Comparison of ENCODE assay signal across 12 cellular contexts in genomic region chr3:113231827-113232253, GRCh38. TPM values are rescaled to one million over a fixed set of nuclear protein-coding genes. Genes with fewer than 3 reads are reported as not detected.
A peak's percentile ranks its signal among the peaks of the same experiment; 100 is the strongest.
DNase-seq lines count a peak whose midpoint lies in the region; ATAC-seq and TF ChIP-seq lines count a peak whose summit lies in the region.
"Had no signal": no experiment of that assay in that cellular context is flagged by ENCODE, and none has a peak within 500 bp of the region (broad histone marks: within the 10 kb centered on the region; RNA-seq: fewer than 3 reads in every experiment).

No MANE protein-coding gene starts in this region.

- peaks cover 5% of the 10 kb centered on the region for H3K36me3 Mint-ChIP-seq in brain
- H3K36me3 Mint-ChIP-seq in activated CD4-positive, alpha-beta T cell treated with anti-CD3 and anti-CD28 coated beads, Interleukin-2, amount 10 ng/mL, durations not matched to agents 7 days and 5 days (ENCODE audit: low read depth) = no peaks in the 10 kb centered on the region
- H3K36me3 Mint-ChIP-seq in CD4-positive, alpha-beta T cell (ENCODE audit: low read depth) = no peaks in the 10 kb centered on the region
- H3K36me3 Mint-ChIP-seq: IgD-negative memory B cell had no signal

- no peaks in the 10 kb centered on the region for H3K36me3 ChIP-seq in mucosa of descending colon (ENCODE audit: low read depth)

- peak overlapping the region; percentile 57 to 92 (median 81) for H3K27ac Mint-ChIP-seq in brain
- H3K27ac Mint-ChIP-seq in activated CD4-positive, alpha-beta T cell treated with anti-CD3 and anti-CD28 coated beads, Interleukin-2, amount 10 ng/mL, durations not matched to agents 7 days and 5 days = no peak overlapping the region
- no peak overlapping the region for H3K27ac Mint-ChIP-seq in CD4-positive, alpha-beta T cell
- H3K27ac Mint-ChIP-seq: activated naive CD4-positive, alpha-beta T cell treated with anti-CD3 and anti-CD28 coated beads for 36 hours; IgD-negative memory B cell had no signal

- H3K9me3 Mint-ChIP-seq in brain = no peaks in the 10 kb centered on the region
- no peaks in the 10 kb centered on the region for H3K9me3 Mint-ChIP-seq in activated CD4-positive, alpha-beta T cell treated with anti-CD3 and anti-CD28 coated beads, Interleukin-2, amount 10 ng/mL, durations not matched to agents 7 days and 5 days
- H3K9me3 Mint-ChIP-seq in CD4-positive, alpha-beta T cell = no peaks in the 10 kb centered on the region
- H3K9me3 Mint-ChIP-seq: activated naive CD4-positive, alpha-beta T cell treated with anti-CD3 and anti-CD28 coated beads for 36 hours; IgD-negative memory B cell; neural crest cell had no signal

- no peaks in the 10 kb centered on the region for H3K4me1 ChIP-seq in mucosa of descending colon (ENCODE audit: low read depth)

- DNase-seq in DMS153 treated with DMSO at 0.1 percent for 48 hours (lab: John Stamatoyannopoulos, UW; ENCODE audit: unreplicated experiment) (peak; percentile 14), NCI-H1694 (lab: John Stamatoyannopoulos, UW) (peak; percentile 78), mucosa of descending colon (no peak), cerebellum (ENCODE audit: low spot score) (no peak)
- DNase-seq in activated CD4-positive, alpha-beta T cell treated with anti-CD3 and anti-CD28 coated beads, Interleukin-2, amount 10 ng/mL, durations not matched to agents 7 days and 5 days = no peak
- no peak for DNase-seq in CD4-positive, alpha-beta T cell
- DNase-seq in stimulated activated naive CD4-positive, alpha-beta T cell treated with Interleukin-2 at 50 U/mL for 16 hours (lab: John Stamatoyannopoulos, UW) = no peak
- DNase-seq: activated naive CD4-positive, alpha-beta T cell treated with anti-CD3 and anti-CD28 coated beads for 36 hours had no signal

- peak; percentile 26 for ATAC-seq in mucosa of descending colon
- ATAC-seq in CD4-positive, alpha-beta T cell (ENCODE audit: poor library complexity) = no peak
- ATAC-seq: GM12878 had no signal

- TF ChIP-seq CTCF in brain (conservative IDR thresholded peaks at IDR 0.05) = no peak
- TF ChIP-seq CTCF in mucosa of descending colon (IDR thresholded peaks at IDR 0.05) = no peak
- TF ChIP-seq CTCF in CD4-positive, alpha-beta T cell (IDR thresholded peaks at IDR 0.05) = no peak

- CTCF ChIA-PET in activated CD4-positive, alpha-beta T cell treated with anti-CD3 and anti-CD28 coated beads, Interleukin-2, amount 10 ng/mL, durations not matched to agents 7 days and 5 days (lab: Charles Lee) = interaction anchor here (1.7 kb wide), 1 partner anchor 17 kb away, joined by 3 read pairs; no protein-coding TSS in a partner anchor
- CTCF ChIA-PET in CD4-positive, alpha-beta T cell (lab: Charles Lee) = no interaction called here

- H3K9me3 ChIP-seq in mucosa of descending colon = no peaks in the 10 kb centered on the region
- H3K9me3 ChIP-seq in CD4-positive, alpha-beta T cell (ENCODE audit: control insufficient read depth, low read length) = no peaks in the 10 kb centered on the region

- H3K27ac ChIP-seq in CD4-positive, alpha-beta T cell (ENCODE audit: low read depth, low read length) = no peak overlapping the region

- POLR2A ChIA-PET in activated CD4-positive, alpha-beta T cell treated with anti-CD3 and anti-CD28 coated beads, Interleukin-2, amount 10 ng/mL, durations not matched to agents 7 days and 5 days (lab: Charles Lee) = no interaction called here
- POLR2A ChIA-PET in CD4-positive, alpha-beta T cell (lab: Charles Lee) = no interaction called here

- peaks cover 88% of the 10 kb centered on the region for H3K4me1 Mint-ChIP-seq in brain
- no peaks in the 10 kb centered on the region for H3K4me1 Mint-ChIP-seq in activated CD4-positive, alpha-beta T cell treated with anti-CD3 and anti-CD28 coated beads, Interleukin-2, amount 10 ng/mL, durations not matched to agents 7 days and 5 days
- no peaks in the 10 kb centered on the region for H3K4me1 Mint-ChIP-seq in CD4-positive, alpha-beta T cell (ENCODE audit: low read depth)
- H3K4me1 Mint-ChIP-seq: IgD-negative memory B cell had no signal

- H3K4me3 Mint-ChIP-seq in brain = peak overlapping the region; percentile 18 to 43 (median 36)
- H3K4me3 Mint-ChIP-seq in activated CD4-positive, alpha-beta T cell treated with anti-CD3 and anti-CD28 coated beads, Interleukin-2, amount 10 ng/mL, durations not matched to agents 7 days and 5 days = no peak overlapping the region
- no peak overlapping the region for H3K4me3 Mint-ChIP-seq in CD4-positive, alpha-beta T cell
- H3K4me3 Mint-ChIP-seq: activated naive CD4-positive, alpha-beta T cell treated with anti-CD3 and anti-CD28 coated beads for 36 hours; IgD-negative memory B cell; neural crest cell had no signal

- H3K27me3 Mint-ChIP-seq in brain = peaks cover 5% of the 10 kb centered on the region
- no peaks in the 10 kb centered on the region for H3K27me3 Mint-ChIP-seq in activated CD4-positive, alpha-beta T cell treated with anti-CD3 and anti-CD28 coated beads, Interleukin-2, amount 10 ng/mL, durations not matched to agents 7 days and 5 days
- no peaks in the 10 kb centered on the region for H3K27me3 Mint-ChIP-seq in CD4-positive, alpha-beta T cell

- intact Hi-C loops in mucosa of descending colon (cut with DNase I, micrococcal nuclease) = no loop called here
- intact Hi-C loops in CD4-positive, alpha-beta T cell (cut with DNase I, micrococcal nuclease) = no loop called here

- no peaks in the 10 kb centered on the region for H3K27me3 ChIP-seq in CD4-positive, alpha-beta T cell (ENCODE audit: control insufficient read depth, insufficient read depth, low read length)

- no peak overlapping the region for H3K4me3 ChIP-seq in mucosa of descending colon
- H3K4me3 ChIP-seq: GM12878 had no signal

RNA-seq across cellular contexts. Expression of gene BOC, which starts 20.5 kb away (rescaled TPM):
- 23.3 TPM for polyA plus RNA-seq in brain (ENCODE audit: insufficient read depth, low read depth, low replicate concordance)
- total RNA-seq in mucosa of descending colon (10 to 100 TPM in 2 of 3 donors, 1 to 10 TPM in 1; 4.9 to 70.9 (median 12.1) TPM), cerebellum (88.6 TPM)
- not detected for total RNA-seq in activated CD4-positive, alpha-beta T cell treated with anti-CD3 and anti-CD28 coated beads, Interleukin-2, amount 10 ng/mL, durations not matched to agents 7 days and 5 days
- not detected for total RNA-seq in CD4-positive, alpha-beta T cell
- total RNA-seq: GM12878 had no signal

Comparison
In these comparisons a context has a peak if more than half of its experiments do, and no peak if none do; other contexts are left out.
1. DNase-seq: peak in DMS153 treated with DMSO at 0.1 percent for 48 hours (single experiment) and NCI-H1694 (single experiment); none in mucosa of descending colon (0 of 3), cerebellum (single experiment), activated CD4-positive, alpha-beta T cell treated with anti-CD3 and anti-CD28 coated beads, Interleukin-2, amount 10 ng/mL, durations not matched to agents 7 days and 5 days (single experiment), CD4-positive, alpha-beta T cell (0 of 10) and stimulated activated naive CD4-positive, alpha-beta T cell treated with Interleukin-2 at 50 U/mL for 16 hours (single experiment).
2. H3K27ac Mint-ChIP-seq: peak in brain (5 of 5); none in activated CD4-positive, alpha-beta T cell treated with anti-CD3 and anti-CD28 coated beads, Interleukin-2, amount 10 ng/mL, durations not matched to agents 7 days and 5 days (single experiment) and CD4-positive, alpha-beta T cell (single experiment).
3. H3K4me3 Mint-ChIP-seq: peak in brain (5 of 5); none in activated CD4-positive, alpha-beta T cell treated with anti-CD3 and anti-CD28 coated beads, Interleukin-2, amount 10 ng/mL, durations not matched to agents 7 days and 5 days (single experiment) and CD4-positive, alpha-beta T cell (single experiment).
4. RNA of gene BOC, which starts 20.5 kb away (total RNA-seq): 88.6 TPM in cerebellum (single experiment) and 4.9 to 70.9 TPM in mucosa of descending colon; not detected in activated CD4-positive, alpha-beta T cell treated with anti-CD3 and anti-CD28 coated beads, Interleukin-2, amount 10 ng/mL, durations not matched to agents 7 days and 5 days and not detected in CD4-positive, alpha-beta T cell; every median in the first group is over 4 times any median in the second.